ENCODE assay signal across 1 cellular context in the genomic region with DNA sequence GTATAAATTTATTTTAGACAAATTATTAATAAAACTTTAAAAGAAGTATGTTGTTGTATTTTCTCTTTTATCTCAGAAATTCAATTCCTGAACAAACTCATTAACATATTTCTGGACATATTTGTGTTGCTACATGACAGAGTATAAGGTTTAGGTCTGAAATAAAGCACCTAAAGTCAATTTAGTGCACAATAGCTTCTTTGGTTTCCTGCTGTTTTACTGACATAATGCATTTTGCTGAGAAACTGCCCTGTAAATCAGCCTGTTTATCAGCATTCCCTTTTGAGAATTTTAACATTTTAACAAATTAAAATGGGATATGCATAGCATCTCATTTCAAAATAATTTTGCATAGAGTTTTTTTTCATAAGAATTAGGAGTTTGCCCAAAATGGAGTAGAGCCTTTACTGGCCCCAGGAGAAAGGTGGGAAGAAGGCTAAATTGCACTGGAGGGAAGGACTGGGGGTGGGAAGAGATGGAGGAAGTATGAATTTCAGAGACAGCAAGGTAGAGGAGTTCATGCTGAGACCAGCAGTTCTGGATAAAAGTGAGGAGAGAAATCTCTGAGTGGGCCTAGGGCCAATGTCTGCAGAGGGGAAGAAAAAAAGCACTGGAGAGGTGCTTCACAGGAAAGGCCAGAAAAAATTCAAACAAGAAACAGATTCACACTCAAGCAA.
TF ChIP-seq lines count a peak whose summit lies in the region.

No MANE protein-coding gene starts in this region.

TF ChIP-seq in Ishikawa, 13 proteins besides CTCF, POLR2A, EP300 and RAD21 (continued from another document):
- TF ChIP-seq REST (IDR thresholded peaks at IDR 0.05; ENCODE audit: low read depth) (no peak), TEAD4 (IDR thresholded peaks at IDR 0.05) (peak; percentile 74; the same call in 1 of the 2 replicates), CEBPB (IDR thresholded peaks at IDR 0.05) (0 out of 2 replicates have a peak, but pooled peaks have one; percentile 5), CREB1 (IDR thresholded peaks at IDR 0.05; ENCODE audit: low read depth) (no peak)
